ENCODE assay signal across 8 cellular contexts in the genomic region with DNA sequence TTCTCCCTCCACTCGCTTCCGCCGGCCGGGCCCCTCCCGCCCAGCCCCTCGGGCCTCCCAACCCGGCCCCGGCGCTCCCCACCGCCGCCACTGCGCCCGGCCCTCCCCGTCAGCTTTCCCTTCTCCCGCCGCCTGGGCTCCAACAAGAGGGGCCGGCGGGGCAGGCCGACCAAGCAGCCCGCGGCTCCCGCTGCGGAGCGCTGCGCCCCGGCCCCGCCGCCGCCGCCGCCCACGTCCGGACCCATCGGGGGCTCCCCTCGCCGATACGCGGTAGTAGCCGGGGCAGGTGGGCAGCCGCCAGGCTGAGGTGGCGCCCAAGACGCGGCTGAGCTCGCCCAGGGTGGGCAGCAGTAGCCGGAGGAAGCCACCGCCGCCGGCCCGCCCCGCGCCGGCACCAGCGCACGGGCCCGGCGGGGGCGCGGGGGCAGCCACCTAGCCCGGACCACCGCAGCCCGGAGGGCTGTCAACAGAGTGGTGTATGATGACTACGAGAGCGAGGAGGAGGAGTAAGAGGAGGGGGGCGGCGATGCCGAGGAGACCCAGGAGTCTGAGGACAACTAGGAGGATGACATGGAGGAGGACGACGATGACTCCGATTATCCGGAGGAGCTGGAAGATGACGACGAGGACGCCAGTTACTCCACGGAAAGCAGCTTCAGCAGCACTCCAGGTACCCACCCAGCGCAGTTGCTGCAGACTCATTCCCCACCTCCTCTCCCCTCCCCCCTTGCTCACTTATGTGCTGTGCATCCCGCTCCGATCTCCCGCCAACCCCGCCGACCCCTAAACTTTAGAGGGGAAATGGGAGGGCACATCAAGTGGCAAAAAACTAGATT. TPM values are rescaled to one million over a fixed set of nuclear protein-coding genes. Genes with fewer than 3 reads are reported as not detected.
DNase-seq lines count a peak whose midpoint lies in the region; ATAC-seq, FAIRE-seq and TF ChIP-seq lines count a peak whose summit lies in the region.

No MANE protein-coding gene starts in this region.

- TF ChIP-seq RAD21 in GM12878 (IDR thresholded peaks at IDR 0.05; ENCODE audit: insufficient read depth, low read depth, low read length): no peak

- no peaks in the 10 kb centered on the region for H3K27me3 Mint-ChIP-seq in CD8-positive, alpha-beta T cell (ENCODE audit: low read depth)

- H3K9me3 Mint-ChIP-seq in CD8-positive, alpha-beta T cell: no peaks in the 10 kb centered on the region

- peaks cover 21% of the 10 kb centered on the region for H3F3A ChIP-seq in SU-DHL-6 (ENCODE audit: insufficient read depth)

- H3K9ac ChIP-seq in SU-DHL-6 (ENCODE audit: low read length) (peak overlapping the region; percentile 69), GM12878 (ENCODE audit: control insufficient read depth, insufficient read depth, low read length) (peak overlapping the region; percentile 73)

- 0 out of 2 replicates have a peak, but pooled peaks cover 4% of the 10 kb centered on the region for H3K79me2 ChIP-seq in SU-DHL-6 (ENCODE audit: insufficient read depth, low read length)
- peaks cover 18% of the 10 kb centered on the region for H3K79me2 ChIP-seq in GM12878 (ENCODE audit: control insufficient read depth, insufficient read depth, low read length)

- SMC1A ChIA-PET in GM12878 (lab: Charles Lee; ENCODE audit: uncharacterized antibody, unreplicated experiment): interaction anchor here (0.9 to 3.4 kb wide), 4 partner anchors 9 to 132 kb away, joined by 4 to 16 read pairs (median 6); no protein-coding TSS in a partner anchor

- H3K36me3 ChIP-seq in CD8-positive, alpha-beta T cell (ENCODE audit: insufficient read depth, low read length): no peaks in the 10 kb centered on the region
- H3K36me3 ChIP-seq in SU-DHL-6 (ENCODE audit: low read length) (no peaks in the 10 kb centered on the region), GM12878 (ENCODE audit: control insufficient read depth in 2 of 2, insufficient read depth in 2 of 2, low read length in 1 of 2) (no peaks in the 10 kb centered on the region; a peak in 1 of 4 replicates)

- intact Hi-C loops in CD8-positive, alpha-beta T cell (cut with DNase I, micrococcal nuclease): loop anchor here (1.0 to 10.0 kb wide), 4 partner anchors 71 to 347 kb away; partner anchors contain the start of genes RHOT1 (in 2 of the 2), SUZ12 (in 1 of the 2) and ZNF207 (in 1 of the 2)
- intact Hi-C loops in GM12878 (cut with micrococcal nuclease; ENCODE audit: unreplicated experiment): loop anchor here (2.0 kb wide), 1 partner anchor 131 kb away; no protein-coding TSS in a partner anchor

- peak; percentile 52 for ATAC-seq in CD8-positive, alpha-beta T cell
- ATAC-seq in GM19455 (IDR thresholded peaks at IDR 0.05; ENCODE audit: unreplicated experiment) (peak; percentile 63), GM12878 (peak; percentile 70)

- H2AFZ ChIP-seq in SU-DHL-6 (ENCODE audit: low read depth, low read length, severe bottlenecking): peak overlapping the region; percentile 83
- H2AFZ ChIP-seq in GM12878 (ENCODE audit: control insufficient read depth, low read depth, low read length): peak overlapping the region; percentile 87

- peak overlapping the region; percentile 49 for H3K27ac ChIP-seq in CD8-positive, alpha-beta T cell (ENCODE audit: low read depth, low read length)
- 0 out of 2 replicates have a peak overlapping the region, but pooled peaks have one; percentile 4 for H3K27ac ChIP-seq in SU-DHL-6 (ENCODE audit: low read depth, low read length)
- H3K27ac ChIP-seq in GM12878 (ENCODE audit: control insufficient read depth, insufficient read depth): peak overlapping the region; percentile 51

- H3K4me3 Mint-ChIP-seq in CD8-positive, alpha-beta T cell: peak overlapping the region; percentile 90

- TF ChIP-seq CTCF in CD8-positive, alpha-beta T cell (IDR thresholded peaks at IDR 0.05): no peak
- TF ChIP-seq CTCF in SU-DHL-6 (IDR thresholded peaks at IDR 0.05; ENCODE audit: insufficient read depth, low read length, poor library complexity, severe bottlenecking): no peak
- no peak for TF ChIP-seq CTCF in GM12878 (IDR thresholded peaks at IDR 0.05 in 2 of 3, conservative IDR thresholded peaks at IDR 0.05 in 1 of 3; ENCODE audit: control insufficient read depth in 2 of 3, extremely low read depth in 1 of 3, insufficient read depth in 1 of 3, low read depth in 3 of 3, low read length in 3 of 3)

- CTCF ChIA-PET in CD8-positive, alpha-beta T cell (lab: Charles Lee): interaction anchor here (0.8 to 3.5 kb wide), 7 partner anchors 12 to 196 kb away, joined by 3 to 23 read pairs (median 3); partner anchors contain the start of gene RHOT1
- CTCF ChIA-PET in GM12878 (lab: Yijun Ruan, JAX): interaction anchor here (0.6 to 5.3 kb wide), 9 partner anchors 9 to 142 kb away, joined by 3 to 84 read pairs (median 5); partner anchors contain the start of gene RHOT1

- in situ Hi-C loops in GM12878 (cut with MboI): loop anchor here (5.0 kb wide), 1 partner anchor 135 kb away; the partner anchor contains the start of gene RHOT1

- H3K9me3 ChIP-seq in CD8-positive, alpha-beta T cell (ENCODE audit: low read length): no peaks in the 10 kb centered on the region
- H3K9me3 ChIP-seq in SU-DHL-6 (ENCODE audit: insufficient read depth, low read length): no peaks in the 10 kb centered on the region
- H3K9me3 ChIP-seq in GM12878 (replicated peaks; ENCODE audit: control insufficient read depth, insufficient read depth, low read length): no peaks in the 10 kb centered on the region

- TF ChIP-seq POLR2A in GM12878 (IDR thresholded peaks at IDR 0.05; ENCODE audit: low read depth, low read length): no peak

- H3K27ac Mint-ChIP-seq in CD8-positive, alpha-beta T cell: peak overlapping the region; percentile 91

- H3K4me2 ChIP-seq in SU-DHL-6 (ENCODE audit: low read depth, low read length, poor library complexity, severe bottlenecking) (peak overlapping the region; percentile 75), GM12878 (ENCODE audit: control insufficient read depth, insufficient read depth) (peak overlapping the region; percentile 83)

- RAD21 ChIA-PET in GM12878 (lab: Charles Lee; ENCODE audit: unreplicated experiment): interaction anchor here (0.9 to 2.9 kb wide), 3 partner anchors 106 to 131 kb away, joined by 3 to 22 read pairs (median 3); partner anchors contain the start of gene UTP6

- FAIRE-seq in GM12878 (lab: Jason Lieb, UNC): no peak

- H3K36me3 Mint-ChIP-seq in CD8-positive, alpha-beta T cell: peaks cover 16% of the 10 kb centered on the region

- TF ChIP-seq EP300 in GM12878 (IDR thresholded peaks at IDR 0.05; ENCODE audit: borderline replicate concordance in 1 of 2, control insufficient read depth in 1 of 2, low read depth in 2 of 2, low read length in 2 of 2): no peak

- H3K27me3 ChIP-seq in CD8-positive, alpha-beta T cell (ENCODE audit: insufficient read depth, low read length): no peaks in the 10 kb centered on the region
- no peaks in the 10 kb centered on the region for H3K27me3 ChIP-seq in SU-DHL-6 (ENCODE audit: low read length)
- H3K27me3 ChIP-seq in GM12878 (replicated peaks in 1 of 2; ENCODE audit: control insufficient read depth in 2 of 2, insufficient read depth in 2 of 2, low read length in 1 of 2): no peaks in the 10 kb centered on the region

- peaks cover 35% of the 10 kb centered on the region for H3K4me1 Mint-ChIP-seq in CD8-positive, alpha-beta T cell (ENCODE audit: low read depth)

- H3K4me1 ChIP-seq in CD8-positive, alpha-beta T cell (ENCODE audit: insufficient read depth, low read length): peaks cover 37% of the 10 kb centered on the region
- H3K4me1 ChIP-seq in GM12878 (ENCODE audit: control insufficient read depth, insufficient read depth, low read length): no peaks in the 10 kb centered on the region; the same call in 1 of the 2 replicates

- no peaks in the 10 kb centered on the region for H3K9me2 ChIP-seq in SU-DHL-6 (replicated peaks; ENCODE audit: insufficient read depth, low read length)

- no peaks in the 10 kb centered on the region for H4K20me1 ChIP-seq in SU-DHL-6 (ENCODE audit: low read depth, low read length)
- no peaks in the 10 kb centered on the region for H4K20me1 ChIP-seq in GM12878 (ENCODE audit: control insufficient read depth, insufficient read depth)

- no TSS peak for BruUV-seq in GM12878 (replicated peaks; lab: Mats Ljungman, UMichigan)

- WGBS in GM12878 (ENCODE audit: insufficient coverage, insufficient replicate concordance, low lambda C conversion rate, missing lambda C conversion rate): 0% methylated on average over 45 of the region's 80 CpGs

- POLR2A ChIA-PET in CD8-positive, alpha-beta T cell (lab: Charles Lee): interaction anchor here (1.3 to 1.5 kb wide), 4 partner anchors 10 to 137 kb away, joined by 3 to 5 read pairs (median 4); no protein-coding TSS in a partner anchor
- POLR2A ChIA-PET in GM12878 (lab: Charles Lee): interaction anchor here (1.2 to 1.5 kb wide), 2 partner anchors 120 to 135 kb away, joined by 3 to 6 read pairs; partner anchors contain the start of gene RHOT1

- peak overlapping the region; percentile 90 for H3K4me3 ChIP-seq in CD8-positive, alpha-beta T cell (ENCODE audit: low read depth, low read length)
- H3K4me3 ChIP-seq in SU-DHL-6 (ENCODE audit: insufficient read depth, low read length, poor library complexity, severe bottlenecking): peak overlapping the region; percentile 90
- H3K4me3 ChIP-seq in GM12878: peak overlapping the region; percentile 95
- H3K4me3 ChIP-seq in iPS-11a (ENCODE audit: low read depth, low read length): peak overlapping the region; percentile 91
- H3K4me3 ChIP-seq in skeletal muscle cell (ENCODE audit: low read depth, low read length): peak overlapping the region; percentile 86

- peak; percentile 9 to 62 (median 38) for DNase-seq in CD8-positive, alpha-beta T cell
- DNase-seq in HPDE6-E6E7 (ENCODE audit: extremely low spot score) (peak; percentile 23), GM12878 (ENCODE audit: low read depth, low spot score) (no peak), skeletal muscle cell (ENCODE audit: low read depth) (no peak), DMS153 treated with DMSO at 0.1 percent for 48 hours (lab: John Stamatoyannopoulos, UW; ENCODE audit: unreplicated experiment) (no peak)

RNA-seq across cellular contexts. Expression of gene LRRC37B, which starts 0.5 kb away (rescaled TPM):
- total RNA-seq in CD8-positive, alpha-beta T cell: 10 to 100 TPM; 80.1 to 88.3 TPM
- 108 and 111 TPM in 2 replicates for total RNA-seq in GM12878 (2013; cell fraction: nucleolus; rRNA removed)
- 9.1 and 9.6 TPM in 2 replicates for total RNA-seq in GM12878 (2014; rRNA removed)
- total RNA-seq in GM12878 (2014; rRNA removed; fragmentation: Illumina TruSeq; extraction: Trizol): 11.2 and 13.2 TPM in 2 replicates
- total RNA-seq in GM12878 (2021): 8.8 and 12.5 TPM in 2 replicates
- polyA plus RNA-seq in GM12878 (2011; ENCODE audit: low read depth): 5.3 TPM
- 25.5 and 25.7 TPM in 2 replicates for polyA plus RNA-seq in GM12878 (2011; rRNA removed)
- 11.9 and 12.9 TPM in 2 replicates for polyA plus RNA-seq in GM12878 (2011; cell fraction: cytosol; rRNA removed)
- polyA plus RNA-seq in GM12878 (2011; cell fraction: nucleus; rRNA removed): 40.8 and 43.6 TPM in 2 replicates
- 10.2 and 11.8 TPM in 2 replicates for polyA plus RNA-seq in GM12878 (2012)
- polyA plus RNA-seq in GM12878 (2014; fragmentation: Illumina TruSeq; extraction: Trizol): 11.0 and 18.4 TPM in 2 replicates
- polyA plus RNA-seq in GM12878 (2014; fragmentation: Nextera tagmentation; extraction: Ambion mirVana): 1 to 10 TPM; 3.2 to 3.4 TPM
- 8.9 TPM in 2 replicates for polyA plus RNA-seq in GM12878 (2014; rRNA removed)
- 1 to 10 TPM; 4.2 to 6.2 TPM for polyA plus RNA-seq in GM12878 (2016; fragmentation: Nextera tagmentation; extraction: Ambion mirVana)
- 30.4 and 35.4 TPM in 2 replicates for polyA minus RNA-seq in GM12878 (2011; rRNA and poly(A)+ RNA removed)
- polyA minus RNA-seq in GM12878 (2011; cell fraction: cytosol; rRNA and poly(A)+ RNA removed): 12.7 and 13.6 TPM in 2 replicates
- polyA minus RNA-seq in GM12878 (2011; cell fraction: nucleus; rRNA and poly(A)+ RNA removed): 28.3 and 44.8 TPM in 2 replicates

Comparison
In these comparisons a context has a peak if more than half of its experiments do, and no peak if none do; other contexts are left out.
1. DNase-seq: peak in CD8-positive, alpha-beta T cell (7 of 7) and HPDE6-E6E7 (single experiment); none in GM12878 (single experiment), skeletal muscle cell (single experiment) and DMS153 treated with DMSO at 0.1 percent for 48 hours (single experiment).
2. Peak in every context shown above with its lines, with median percentiles within 50 percentile points of each other: ATAC-seq, H3K27ac ChIP-seq and H3K4me3 ChIP-seq.